In the genomic region with DNA sequence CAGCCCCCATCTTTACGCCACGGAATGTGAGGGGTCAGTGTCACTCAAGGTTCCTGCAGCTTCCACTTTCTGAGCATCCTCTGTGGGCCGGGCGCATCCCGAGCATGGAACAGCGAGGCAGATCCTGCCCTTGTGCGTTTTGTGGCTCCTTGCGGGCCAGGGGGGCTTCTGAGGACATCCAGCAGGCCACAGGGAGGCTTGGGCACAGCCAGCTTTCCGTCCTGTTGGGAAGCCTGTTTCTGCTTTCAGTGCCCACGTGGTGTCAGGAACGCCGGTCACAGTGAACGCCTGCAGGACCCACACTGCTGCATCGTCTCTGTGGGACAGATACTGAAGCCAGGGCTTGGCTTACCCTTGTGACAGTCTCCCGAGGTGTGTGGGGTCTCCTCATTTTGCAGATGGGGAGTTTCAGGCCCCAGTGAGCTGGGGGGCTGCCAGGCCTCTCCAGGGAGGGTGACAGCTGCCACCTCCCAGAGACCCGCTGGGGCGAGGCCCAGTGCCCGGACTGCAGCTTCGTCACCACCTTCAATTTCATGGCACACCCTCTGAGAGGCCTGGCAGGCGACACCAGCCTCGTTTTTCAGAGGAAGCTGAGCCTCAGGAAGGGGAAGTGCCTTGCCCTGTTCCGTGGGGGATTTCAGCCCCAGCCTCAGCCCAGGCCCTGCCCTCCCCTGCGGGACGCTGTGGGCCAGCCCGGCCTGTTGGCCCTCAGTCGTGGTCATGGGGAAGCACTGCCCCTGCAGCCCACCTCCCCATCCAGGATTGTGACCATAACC, we compare ENCODE assay signal across 4 cellular contexts. TPM values are rescaled to one million over a fixed set of nuclear protein-coding genes. Genes with fewer than 3 reads are reported as not detected.
"Had no signal": no experiment of that assay in that cellular context is flagged by ENCODE, and none has a peak within 500 bp of the region (broad histone marks: within the 10 kb centered on the region; RNA-seq: fewer than 3 reads in every experiment).

No MANE protein-coding gene starts in this region.

RNA-seq across cellular contexts. Expression of a gene that starts 29.0 kb away (rescaled TPM):
- total RNA-seq: activated CD4-positive, alpha-beta memory T cell treated with anti-CD3 and anti-CD28 coated beads for 36 hours; activated naive CD8-positive, alpha-beta T cell treated with anti-CD3 and anti-CD28 coated beads for 36 hours; naive thymus-derived CD8-positive, alpha-beta T cell; T-helper 1 cell treated with Interleukin-12 subunit alpha and Interleukin-12 subunit beta and Interleukin-4 antibody, amounts not matched to agents 30 ng/mL and 1 ng/mL, for 36 hours had no signal
